Comparison of ENCODE assay signal across 8 cellular contexts in the genomic region with DNA sequence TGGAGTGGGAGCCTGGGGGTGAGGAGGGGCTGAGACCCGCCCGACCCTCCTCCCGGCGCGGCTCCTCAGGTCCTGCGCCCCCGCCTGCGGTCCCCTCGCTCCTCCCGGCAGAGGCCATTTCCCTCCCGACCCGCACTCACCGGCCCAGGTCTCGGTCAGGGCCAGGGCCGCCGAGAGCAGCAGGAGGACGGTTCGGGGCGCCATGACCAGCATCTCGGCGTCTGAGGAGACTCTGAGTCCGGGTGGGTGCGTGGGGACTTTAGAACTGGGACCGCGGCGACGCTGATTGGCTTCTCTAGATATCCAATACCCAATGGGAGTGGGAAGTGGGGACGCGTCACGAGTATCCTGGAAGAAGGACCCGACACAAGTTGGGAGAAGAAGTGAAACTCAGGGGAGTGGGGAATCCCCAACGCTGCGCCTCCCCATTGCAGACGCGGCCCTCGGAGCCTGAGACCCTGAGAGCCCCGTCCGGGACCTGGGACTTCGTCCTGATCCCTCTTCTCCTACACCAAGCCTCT. TPM values are rescaled to one million over a fixed set of nuclear protein-coding genes. Genes with fewer than 3 reads are reported as not detected.
A peak's percentile ranks its signal among the peaks of the same experiment; 100 is the strongest.
DNase-seq lines count a peak whose midpoint lies in the region; ATAC-seq and TF ChIP-seq lines count a peak whose summit lies in the region.

A gene (minus strand): TSS at position 234 of the 521 bp plus-strand sequence. CDS start 21 bp downstream, at position 213.

- H3K4me3 ChIP-seq in Caco-2 (ENCODE audit: low read depth, low read length) = peak within 1 kb of the TSS; percentile 35
- H3K4me3 ChIP-seq in gastroesophageal sphincter = peak within 1 kb of the TSS; percentile 58 to 66
- peak within 1 kb of the TSS; percentile 27 for H3K4me3 ChIP-seq in neuron (ENCODE audit: low read length)
- H3K4me3 ChIP-seq in subcutaneous abdominal adipose tissue (ENCODE audit: low read depth in 1 of 5, low read length in 5 of 5) = peak within 1 kb of the TSS; percentile 65 to 79 (median 73)

- peak within 1 kb of the TSS; percentile 70 for H3K4me3 Mint-ChIP-seq in Caco-2 (ENCODE audit: unreplicated experiment)
- H3K4me3 Mint-ChIP-seq in activated naive CD4-positive, alpha-beta T cell treated with anti-CD3 and anti-CD28 coated beads for 36 hours = peak within 1 kb of the TSS; percentile 97

- H3K27me3 ChIP-seq in Caco-2 (replicated peaks; ENCODE audit: control insufficient read depth, insufficient read depth, low read length) (no peaks in the 10 kb centered on the region), gastroesophageal sphincter (no peaks in the 10 kb centered on the region), neuron (ENCODE audit: insufficient read depth, low read length) (peaks cover 19% of the 10 kb centered on the region), subcutaneous abdominal adipose tissue (ENCODE audit: control insufficient read depth in 5 of 5, insufficient read depth in 4 of 5, low read length in 5 of 5) (no peaks in the 10 kb centered on the region)

- peak; percentile 86 for ATAC-seq in GM19468 (IDR thresholded peaks at IDR 0.05; ENCODE audit: extremely low read depth, unreplicated experiment)
- peak; percentile 98 for ATAC-seq in gastroesophageal sphincter

- DNase-seq in Caco-2 = peak in 1 of 2 experiments; percentile 15
- peak; percentile 60 for DNase-seq in HPDE6-E6E7 (ENCODE audit: extremely low spot score)
- peak; percentile 21 for DNase-seq in SIG-M5 (lab: John Stamatoyannopoulos, UW)
- DNase-seq in activated naive CD4-positive, alpha-beta T cell treated with anti-CD3 and anti-CD28 coated beads for 36 hours = peak; percentile 92

- no peaks in the 10 kb centered on the region for H3K9me3 Mint-ChIP-seq in Caco-2 (ENCODE audit: unreplicated experiment)
- peaks cover 1% of the 10 kb centered on the region for H3K9me3 Mint-ChIP-seq in activated naive CD4-positive, alpha-beta T cell treated with anti-CD3 and anti-CD28 coated beads for 36 hours

- no peaks in the 10 kb centered on the region for H3K9me3 ChIP-seq in Caco-2
- H3K9me3 ChIP-seq in gastroesophageal sphincter = no peaks in the 10 kb centered on the region
- no peaks in the 10 kb centered on the region for H3K9me3 ChIP-seq in neuron (ENCODE audit: low read length)
- no peaks in the 10 kb centered on the region for H3K9me3 ChIP-seq in subcutaneous abdominal adipose tissue (ENCODE audit: control insufficient read depth in 5 of 5, low read length in 5 of 5)

- H2AFZ ChIP-seq in neuron (ENCODE audit: low read depth, low read length) = no peak within 1 kb of the TSS

- no peaks in the 10 kb centered on the region for H3K4me1 ChIP-seq in Caco-2
- H3K4me1 ChIP-seq in gastroesophageal sphincter = peaks cover 0 to 20% (median 5%) of the 10 kb centered on the region in 3 donors
- H3K4me1 ChIP-seq in neuron (ENCODE audit: insufficient read depth, low read length) = peaks cover 2% of the 10 kb centered on the region
- H3K4me1 ChIP-seq in subcutaneous abdominal adipose tissue (ENCODE audit: control insufficient read depth in 5 of 5, insufficient read depth in 5 of 5, low read length in 5 of 5) = peaks cover 4 to 24% (median 20%) of the 10 kb centered on the region in 5 donors

- WGBS in gastroesophageal sphincter (ENCODE audit: low coverage in 1 of 2), 2 donors = no CpG with 5 or more reads among the region's 39 CpGs

- POLR2A ChIA-PET in Caco-2 (lab: Charles Lee) = no interaction called here

- peak within 1 kb of the TSS; percentile 68 to 85 (median 74) for H3K9ac ChIP-seq in subcutaneous abdominal adipose tissue (ENCODE audit: low read length in 5 of 5)

- no peaks in the 10 kb centered on the region for H3K4me1 Mint-ChIP-seq in Caco-2 (ENCODE audit: low read depth, unreplicated experiment)
- H3K4me1 Mint-ChIP-seq in activated naive CD4-positive, alpha-beta T cell treated with anti-CD3 and anti-CD28 coated beads for 36 hours (ENCODE audit: low read depth) = peaks cover 54% of the 10 kb centered on the region

- intact Hi-C loops in Caco-2 (cut with micrococcal nuclease; ENCODE audit: unreplicated experiment) = loop anchor here (10.0 kb wide), 1 partner anchor 82 kb away; a partner anchor contains a TSS
- intact Hi-C loops in activated naive CD4-positive, alpha-beta T cell treated with anti-CD3 and anti-CD28 coated beads for 36 hours (cut with micrococcal nuclease) = loop anchor here (1.0 to 2.0 kb wide), 3 partner anchors 85 to 160 kb away; a partner anchor contains a TSS

- no peak for TF ChIP-seq CTCF in Caco-2 (IDR thresholded peaks at IDR 0.05; ENCODE audit: insufficient read depth in 1 of 2, low read depth in 1 of 2, low read length in 1 of 2, severe bottlenecking in 1 of 2, unreplicated experiment in 1 of 2)
- peak in 1 of 4 experiments; percentile 6 for TF ChIP-seq CTCF in gastroesophageal sphincter (IDR thresholded peaks at IDR 0.05)

- BruUV-seq in Caco-2 (replicated peaks; lab: Mats Ljungman, UMichigan) = no TSS peak

- CTCF ChIA-PET in Caco-2 (lab: Charles Lee) = interaction anchor here (1.0 kb wide), 1 partner anchor 10 kb away, joined by 5 read pairs; no protein-coding TSS in a partner anchor
- CTCF ChIA-PET in activated naive CD4-positive, alpha-beta T cell treated with anti-CD3 and anti-CD28 coated beads for 36 hours (lab: Charles Lee) = interaction anchor here (1.0 kb wide), 2 partner anchors 10 to 160 kb away, joined by 4 to 6 read pairs; no protein-coding TSS in a partner anchor

- H3K36me3 Mint-ChIP-seq in Caco-2 (ENCODE audit: insufficient read depth, unreplicated experiment) = no peaks in the 10 kb centered on the region
- H3K36me3 Mint-ChIP-seq in activated naive CD4-positive, alpha-beta T cell treated with anti-CD3 and anti-CD28 coated beads for 36 hours (ENCODE audit: low read depth) = peaks cover 43% of the 10 kb centered on the region

- no peak for TF ChIP-seq EP300 in gastroesophageal sphincter (IDR thresholded peaks at IDR 0.05)

- peak within 1 kb of the TSS; percentile 81 to 84 (median 82) for H3K27ac ChIP-seq in gastroesophageal sphincter
- H3K27ac ChIP-seq in subcutaneous abdominal adipose tissue (ENCODE audit: low read depth, low read length) = peak within 1 kb of the TSS; percentile 67

- H3K27ac Mint-ChIP-seq in Caco-2 (ENCODE audit: unreplicated experiment) = no peak within 1 kb of the TSS
- H3K27ac Mint-ChIP-seq in activated naive CD4-positive, alpha-beta T cell treated with anti-CD3 and anti-CD28 coated beads for 36 hours = peak within 1 kb of the TSS; percentile 100

- H3K36me3 ChIP-seq in Caco-2 (ENCODE audit: control insufficient read depth, insufficient read depth, low read length) (no peaks in the 10 kb centered on the region), gastroesophageal sphincter (peaks cover 0 to 22% of the 10 kb centered on the region in 2 donors), neuron (ENCODE audit: insufficient read depth, low read length) (no peaks in the 10 kb centered on the region), subcutaneous abdominal adipose tissue (ENCODE audit: control insufficient read depth in 5 of 5, insufficient read depth in 5 of 5, low read length in 5 of 5) (peaks cover 0 to 24% (median 24%) of the 10 kb centered on the region in 5 donors)

- peaks cover 35% of the 10 kb centered on the region for H3K27me3 Mint-ChIP-seq in Caco-2 (ENCODE audit: insufficient read depth, unreplicated experiment)
- no peaks in the 10 kb centered on the region for H3K27me3 Mint-ChIP-seq in activated naive CD4-positive, alpha-beta T cell treated with anti-CD3 and anti-CD28 coated beads for 36 hours (ENCODE audit: low read depth)

- TF ChIP-seq POLR2A in gastroesophageal sphincter (IDR thresholded peaks at IDR 0.05) = peak in 1 of 2 donors; percentile 97

RNA-seq across cellular contexts. Expression of the gene that starts here (rescaled TPM):
- total RNA-seq in Caco-2 (2022) (40.9 and 41.9 TPM in 2 replicates), gastroesophageal sphincter (100 to 1,000 TPM; 299 to 991 (median 620) TPM)
- total RNA-seq in activated naive CD4-positive, alpha-beta T cell treated with anti-CD3 and anti-CD28 coated beads for 36 hours = 1,000 to 10,000 TPM; 3,225 to 3,295 TPM
